In the genomic region with DNA sequence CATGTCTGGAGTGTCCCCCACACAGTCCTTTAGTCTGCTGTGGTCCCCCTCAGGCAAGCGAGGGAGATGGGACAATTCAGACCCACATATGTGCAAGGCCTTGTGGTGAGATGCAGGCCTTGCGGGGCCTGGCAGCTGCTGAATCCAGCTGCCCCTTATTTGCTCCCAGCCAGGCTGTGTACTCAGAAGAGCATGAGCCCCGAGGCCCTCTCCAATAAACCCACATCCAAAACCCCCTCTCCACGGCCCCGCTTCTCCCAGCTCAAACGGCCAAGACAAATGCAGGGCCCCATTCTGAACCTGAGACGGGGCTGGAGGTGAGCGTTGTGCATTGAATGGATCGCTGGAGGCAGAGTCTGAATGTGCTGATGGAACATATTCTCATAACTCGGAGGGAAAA, we compare ENCODE assay signal across 23 cellular contexts.
"Had no signal": no experiment of that assay in that cellular context is flagged by ENCODE, and none has a peak within 500 bp of the region (broad histone marks: within the 10 kb centered on the region; RNA-seq: fewer than 3 reads in every experiment).

No MANE protein-coding gene starts in this region.

- H3K9me3 ChIP-seq: esophagus squamous epithelium, right lobe of liver, thoracic aorta, transverse colon, upper lobe of right lung, uterus had no signal

- H3K27ac ChIP-seq: coronary artery, esophagus squamous epithelium, parathyroid adenoma, right lobe of liver, thoracic aorta, transverse colon, upper lobe of right lung, uterus had no signal

- H3K36me3 ChIP-seq: esophagus squamous epithelium, right lobe of liver, thoracic aorta, transverse colon, upper lobe of right lung, uterus had no signal

- H3K4me1 ChIP-seq: parathyroid adenoma, right lobe of liver, upper lobe of right lung had no signal

- H3K4me3 ChIP-seq: coronary artery, esophagus squamous epithelium, lung, right lobe of liver, thoracic aorta, transverse colon, upper lobe of right lung, uterus had no signal

- ATAC-seq: left colon; left ventricle myocardium superior; natural killer cell; right lobe of liver; stimulated activated memory B cell treated with anti-CD40 and anti-IgM and Interleukin-4, amounts not matched to agents 10 μg/mL and 1 μg/mL and 100 μg/mL, for 72 hours; stimulated activated naive CD8-positive, alpha-beta T cell treated with anti-CD3 and anti-CD28 coated beads, Interleukin-15, Interleukin-2, amounts not matched to agents 100 U/mL and 50 U/mL, for 24 hours; upper lobe of right lung had no signal

- H3K27me3 ChIP-seq: esophagus squamous epithelium, right lobe of liver, transverse colon, upper lobe of right lung, uterus had no signal

- DNase-seq: dermis blood vessel endothelial cell; effector memory CD4-positive, alpha-beta T cell; erythroblast; esophagus squamous epithelium; foreskin melanocyte; hypothalamus; immature natural killer cell; islet precursor cell; kidney glomerular epithelial cell; left colon; left ventricle myocardium superior; natural killer cell; right lobe of liver; stimulated activated CD4-positive, alpha-beta T cell treated with anti-CD3 and anti-CD28 coated beads, Interleukin-4, amount 100 ng/mL, for 4 hours; stimulated activated naive CD8-positive, alpha-beta T cell treated with anti-CD3 and anti-CD28 coated beads, Interleukin-15, Interleukin-2, amounts not matched to agents 100 U/mL and 50 U/mL, for 24 hours; transverse colon; upper lobe of right lung; uterus had no signal
